Comparison of ENCODE assay signal across 25 cellular contexts in the genomic region with DNA sequence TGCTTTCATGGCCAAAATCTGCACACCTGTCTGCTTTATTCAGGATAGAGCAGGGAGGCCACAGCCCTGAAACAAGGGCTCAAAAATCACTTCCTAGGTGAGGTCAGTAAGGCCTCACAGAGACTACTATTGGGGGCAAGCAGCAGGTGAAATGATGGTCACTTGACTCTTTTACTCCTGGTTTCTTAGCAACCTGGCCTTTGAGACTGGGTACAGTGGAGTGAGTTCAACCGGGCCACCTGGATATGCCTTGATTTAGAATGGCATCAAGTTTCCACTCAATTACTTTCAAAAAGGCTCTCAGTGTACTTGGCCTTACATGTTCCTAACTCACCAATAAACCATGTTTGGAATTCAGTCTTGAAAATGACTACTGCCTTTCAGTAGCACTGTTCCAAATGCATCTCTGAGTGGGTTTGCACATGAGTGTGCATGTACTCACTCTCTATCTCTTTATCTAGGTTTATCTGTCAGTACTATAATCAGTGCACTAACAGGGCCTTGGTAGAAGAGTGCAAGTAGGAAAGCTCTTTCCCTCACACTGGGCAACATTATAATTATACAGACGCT.
DNase-seq lines count a peak whose midpoint lies in the region; ATAC-seq, FAIRE-seq and TF ChIP-seq lines count a peak whose summit lies in the region.
"Had no signal": no experiment of that assay in that cellular context is flagged by ENCODE, and none has a peak within 500 bp of the region (broad histone marks: within the 10 kb centered on the region; RNA-seq: fewer than 3 reads in every experiment).

No MANE protein-coding gene starts in this region.

- H3F3A ChIP-seq in MM.1S (ENCODE audit: insufficient read depth, low read length): peaks cover 21% of the 10 kb centered on the region

- no peaks in the 10 kb centered on the region for H3K36me3 ChIP-seq in MM.1S (replicated peaks; ENCODE audit: insufficient read depth, low read length)
- H3K36me3 ChIP-seq: adrenal gland, breast epithelium, colonic mucosa had no signal

- H3K9me3 ChIP-seq in MM.1S (replicated peaks; ENCODE audit: insufficient read depth, low read length): no peaks in the 10 kb centered on the region
- H3K9me3 ChIP-seq: adrenal gland, breast epithelium, colonic mucosa had no signal

- no peaks in the 10 kb centered on the region for H3K27me3 ChIP-seq in MM.1S (replicated peaks; ENCODE audit: insufficient read depth, low read length)
- H3K27me3 ChIP-seq: colonic mucosa had no signal

- H3K4me3 ChIP-seq in MM.1S (ENCODE audit: low read length): no peak overlapping the region
- H3K4me3 ChIP-seq: adrenal gland, breast epithelium, colonic mucosa, smooth muscle cell had no signal

- no peaks in the 10 kb centered on the region for H3K9me2 ChIP-seq in MM.1S (replicated peaks; ENCODE audit: insufficient read depth, low read length)

- H2AFZ ChIP-seq in MM.1S (ENCODE audit: low read length): 0 out of 2 replicates have a peak overlapping the region, but pooled peaks have one; percentile 10

- no peaks in the 10 kb centered on the region for H3K79me2 ChIP-seq in MM.1S (ENCODE audit: low read length)

- peak overlapping the region; percentile 95 for H3K27ac ChIP-seq in MM.1S (ENCODE audit: low read length)
- H3K27ac ChIP-seq: 22Rv1, adrenal gland, breast epithelium, colonic mucosa had no signal

- FAIRE-seq in islet of Langerhans (lab: Jason Lieb, UNC): peak; percentile 96

- peaks cover 51% of the 10 kb centered on the region for H3K4me1 ChIP-seq in MM.1S (ENCODE audit: low read length)
- H3K4me1 ChIP-seq: adrenal gland, breast epithelium, colonic mucosa had no signal

- peak; percentile 34 for DNase-seq in DMS 273 (lab: John Stamatoyannopoulos, UW; ENCODE audit: unreplicated experiment)
- DNase-seq in DMS 273 treated with DMSO at 0.1 percent for 48 hours (lab: John Stamatoyannopoulos, UW): no peak
- peak; percentile 53 for DNase-seq in MM.1S
- DNase-seq in NCI-H345 treated with DMSO at 0.1 percent for 48 hours (lab: John Stamatoyannopoulos, UW; ENCODE audit: unreplicated experiment): peak; percentile 38
- no peak for DNase-seq in MV-4-11 (lab: John Stamatoyannopoulos, UW)
- DNase-seq: activated CD4-positive, CD25-positive, alpha-beta regulatory T cell treated with anti-CD3 and anti-CD28 coated beads, Interleukin-2, amount 50 U/mL, for 72 hours; activated T-cell treated with anti-CD3 and anti-CD28 coated beads, Interleukin-2, amount 50 U/mL, for 1 hour; adrenal gland; AML-193; CD8-positive, alpha-beta memory T cell; colonic mucosa; endodermal cell; islet precursor cell; NCI-H1694 treated with DMSO at 0.1 percent for 48 hours; NCI-H526 treated with DMSO at 0.1 percent for 48 hours; RPMI8226; stimulated activated CD4-positive, alpha-beta T cell treated with anti-CD3 and anti-CD28 coated beads, Interleukin-2, amount 100 ng/mL, for 24 hours; T-helper 1 cell had no signal

- no peak for TF ChIP-seq CTCF in MM.1S (IDR thresholded peaks at IDR 0.05; ENCODE audit: low read length)

- ATAC-seq in GM18517 (IDR thresholded peaks at IDR 0.05; ENCODE audit: unreplicated experiment): no peak
- no peak for ATAC-seq in GM19324 (IDR thresholded peaks at IDR 0.05; ENCODE audit: low FRiP score, unreplicated experiment)
- ATAC-seq: natural killer cell treated with Interleukin-12 subunit alpha and Interleukin-12 subunit beta and Interleukin-15 and Interleukin-18, amount 100 ng/mL, for 72 hours had no signal

- peak overlapping the region; percentile 64 for H3K4me2 ChIP-seq in MM.1S (ENCODE audit: low read depth, low read length)
- H3K4me2 ChIP-seq: smooth muscle cell had no signal

- H3K9ac ChIP-seq in MM.1S (ENCODE audit: low read length): 0 out of 2 replicates have a peak overlapping the region, but pooled peaks have one; percentile 25

- H4K20me1 ChIP-seq in MM.1S (ENCODE audit: insufficient read depth, low read length): no peaks in the 10 kb centered on the region

Comparison
In these comparisons a context has a peak if more than half of its experiments do, and no peak if none do; other contexts are left out.
1. DNase-seq: peak in DMS 273 (single experiment), MM.1S (single experiment) and NCI-H345 treated with DMSO at 0.1 percent for 48 hours (single experiment); none in DMS 273 treated with DMSO at 0.1 percent for 48 hours (single experiment) and MV-4-11 (single experiment).